ENCODE assay signal across 16 cellular contexts in the genomic region with DNA sequence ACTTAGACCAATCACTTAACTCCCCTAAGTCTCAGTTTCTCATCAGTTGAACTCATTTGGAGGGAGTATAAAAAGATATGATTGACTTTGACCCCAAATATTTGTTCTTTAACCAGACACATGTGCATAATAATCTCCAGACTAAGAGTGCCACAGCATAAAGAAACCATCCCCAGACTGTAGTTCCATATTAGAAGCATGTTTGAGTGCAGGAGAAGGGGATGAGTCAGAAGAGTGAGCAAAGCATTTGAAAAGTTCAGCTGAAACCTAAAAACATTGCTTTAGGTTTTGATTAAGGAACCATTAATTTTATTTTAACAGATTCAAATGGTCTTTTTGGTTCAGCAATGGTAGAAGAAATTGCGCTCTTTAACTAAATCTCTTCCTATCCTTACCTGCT.
DNase-seq lines count a peak whose midpoint lies in the region; ATAC-seq, FAIRE-seq and TF ChIP-seq lines count a peak whose summit lies in the region.
"Had no signal": no experiment of that assay in that cellular context is flagged by ENCODE, and none has a peak within 500 bp of the region (broad histone marks: within the 10 kb centered on the region; RNA-seq: fewer than 3 reads in every experiment).

No MANE protein-coding gene starts in this region.

- H3K23ac ChIP-seq in trophoblast cell (ENCODE audit: low read length), result no peak overlapping the region

- no peak overlapping the region for H2BK120ac ChIP-seq in trophoblast cell (ENCODE audit: insufficient read depth, low read length, poor library complexity)

- DNase-seq in AG10803 (ENCODE audit: low read depth) (peak; percentile 38), HFFc6 (no peak), GM12878 (ENCODE audit: low read depth, low spot score) (no peak), foreskin keratinocyte (no peak), DMS153 treated with DMSO at 0.1 percent for 48 hours (lab: John Stamatoyannopoulos, UW; ENCODE audit: unreplicated experiment) (no peak), DMS79 treated with DMSO at 0.1 percent for 48 hours (lab: John Stamatoyannopoulos, UW) (no peak), trophoblast cell (no peak)
- DNase-seq in stimulated activated effector memory CD8-positive, alpha-beta T cell treated with anti-CD3 and anti-CD28 coated beads, Interleukin-12 subunit alpha, Interleukin-12 subunit beta, amount 100 ng/mL, for 72 hours (ENCODE audit: low spot score in 2 of 2), result no peak
- DNase-seq: DMS 273 treated with DMSO at 0.1 percent for 48 hours; NCI-H187 treated with DMSO at 0.1 percent for 48 hours; NK-92 treated with Interleukin-12 subunit alpha and Interleukin-12 subunit beta, amount 100 ng/mL, for 24 hours; SHP77 treated with DMSO at 0.1 percent for 48 hours had no signal

- H4K91ac ChIP-seq in trophoblast cell (ENCODE audit: low read depth, low read length), result no peak overlapping the region

- H3K14ac ChIP-seq in trophoblast cell (ENCODE audit: low read length), result no peak overlapping the region

- no peak overlapping the region for H2BK12ac ChIP-seq in trophoblast cell (ENCODE audit: low read length)

- no peak overlapping the region for H2AK5ac ChIP-seq in trophoblast cell (ENCODE audit: low read length)

- H3K9me3 ChIP-seq in GM12878 (replicated peaks; ENCODE audit: control insufficient read depth, insufficient read depth, low read length) (no peaks in the 10 kb centered on the region), trophoblast cell (ENCODE audit: insufficient read depth, low read depth, low read length) (no peaks in the 10 kb centered on the region)
- H3K9me3 ChIP-seq: HAP-1 had no signal

- H3K36me3 ChIP-seq in GM12878 (ENCODE audit: control insufficient read depth in 2 of 2, insufficient read depth in 2 of 2, low read length in 1 of 2), result no peaks in the 10 kb centered on the region
- no peaks in the 10 kb centered on the region for H3K36me3 ChIP-seq in trophoblast cell (ENCODE audit: control insufficient read depth in 1 of 2, insufficient read depth in 2 of 2, low read length in 2 of 2)
- H3K36me3 ChIP-seq: HAP-1 had no signal

- RAD21 ChIA-PET in GM12878 (lab: Charles Lee; ENCODE audit: unreplicated experiment), result no interaction called here

- no peak for TF ChIP-seq RAD21 in GM12878 (IDR thresholded peaks at IDR 0.05; ENCODE audit: insufficient read depth, low read depth, low read length)

- no peak overlapping the region for H4K12ac ChIP-seq in trophoblast cell (ENCODE audit: low read depth, low read length)

- H2BK5ac ChIP-seq in trophoblast cell (ENCODE audit: low read depth, low read length, poor library complexity), result no peak overlapping the region

- SMC1A ChIA-PET in GM12878 (lab: Charles Lee; ENCODE audit: uncharacterized antibody, unreplicated experiment), result no interaction called here

- H3K36me3 Mint-ChIP-seq in HFFc6 (ENCODE audit: low read depth), result peaks cover 2% of the 10 kb centered on the region; the same call in 1 of the 2 replicates
- H3K36me3 Mint-ChIP-seq in stimulated activated effector memory CD8-positive, alpha-beta T cell treated with anti-CD3 and anti-CD28 coated beads, Interleukin-12 subunit alpha, Interleukin-12 subunit beta, amount 100 ng/mL, for 72 hours, result no peaks in the 10 kb centered on the region

- no peak overlapping the region for H3K4ac ChIP-seq in trophoblast cell (ENCODE audit: low read depth, low read length)

- H3K4me3 ChIP-seq in AG10803 (ENCODE audit: low read length) (no peak overlapping the region), GM12878 (no peak overlapping the region), trophoblast cell (ENCODE audit: low read depth, low read length) (no peak overlapping the region)
- H3K4me3 ChIP-seq: HAP-1 had no signal

- intact Hi-C loops in GM12878 (cut with micrococcal nuclease; ENCODE audit: unreplicated experiment), result no loop called here

- no peak for TF ChIP-seq EP300 in GM12878 (IDR thresholded peaks at IDR 0.05; ENCODE audit: borderline replicate concordance in 1 of 2, control insufficient read depth in 1 of 2, low read depth in 2 of 2, low read length in 2 of 2)

- H3K9ac ChIP-seq in GM12878 (ENCODE audit: control insufficient read depth, insufficient read depth, low read length) (no peak overlapping the region), trophoblast cell (ENCODE audit: low read length) (no peak overlapping the region)

- no peak overlapping the region for H3K27ac ChIP-seq in GM12878 (ENCODE audit: control insufficient read depth, insufficient read depth)
- no peak overlapping the region for H3K27ac ChIP-seq in foreskin keratinocyte
- no peak overlapping the region for H3K27ac ChIP-seq in trophoblast cell (ENCODE audit: low read depth, low read length)
- H3K27ac ChIP-seq: C4-2B, HL-60 had no signal

- WGBS in GM12878 (ENCODE audit: insufficient coverage, insufficient replicate concordance, low lambda C conversion rate, missing lambda C conversion rate), result 78% methylated on average over 1 of the region's 1 CpG
- WGBS in trophoblast cell (ENCODE audit: extremely low coverage, insufficient coverage, insufficient read length), result no CpG with 5 or more reads among the region's 1 CpG

- ATAC-seq in GM12878 (no peak), foreskin keratinocyte (peak; percentile 44)
- no peak for ATAC-seq in stimulated activated effector memory CD8-positive, alpha-beta T cell treated with anti-CD3 and anti-CD28 coated beads, Interleukin-12 subunit alpha, Interleukin-12 subunit beta, amount 100 ng/mL, for 72 hours

- no peak for TF ChIP-seq CTCF in AG10803 (conservative IDR thresholded peaks at IDR 0.05; ENCODE audit: low read length)
- TF ChIP-seq CTCF in HFFc6 (IDR thresholded peaks at IDR 0.05), result no peak
- TF ChIP-seq CTCF in GM12878 (IDR thresholded peaks at IDR 0.05 in 2 of 3, conservative IDR thresholded peaks at IDR 0.05 in 1 of 3; ENCODE audit: control insufficient read depth in 2 of 3, extremely low read depth in 1 of 3, insufficient read depth in 1 of 3, low read depth in 3 of 3, low read length in 3 of 3), result no peak
- no peak for TF ChIP-seq CTCF in foreskin keratinocyte (conservative IDR thresholded peaks at IDR 0.05)

- H3K9me3 Mint-ChIP-seq in HFFc6, result no peaks in the 10 kb centered on the region
- peaks cover 2% of the 10 kb centered on the region for H3K9me3 Mint-ChIP-seq in stimulated activated effector memory CD8-positive, alpha-beta T cell treated with anti-CD3 and anti-CD28 coated beads, Interleukin-12 subunit alpha, Interleukin-12 subunit beta, amount 100 ng/mL, for 72 hours

- BruUV-seq in GM12878 (replicated peaks; lab: Mats Ljungman, UMichigan), result no TSS peak

- peak; percentile 23 for FAIRE-seq in GM12878 (lab: Jason Lieb, UNC)
- FAIRE-seq: HTR-8/SVneo had no signal

- POLR2A ChIA-PET in GM12878 (lab: Charles Lee), result no interaction called here

- 0 out of 2 replicates have a peak, but pooled peaks cover 2% of the 10 kb centered on the region for H3K27me3 Mint-ChIP-seq in HFFc6 (ENCODE audit: insufficient read depth)

- H2AFZ ChIP-seq in GM12878 (ENCODE audit: control insufficient read depth, low read depth, low read length) (no peak overlapping the region), trophoblast cell (ENCODE audit: insufficient read depth, low read length, poor library complexity) (no peak overlapping the region)

- H3K79me1 ChIP-seq in trophoblast cell (ENCODE audit: low read length), result no peaks in the 10 kb centered on the region

- no peak overlapping the region for H3K4me3 Mint-ChIP-seq in HFFc6
- no peak overlapping the region for H3K4me3 Mint-ChIP-seq in stimulated activated effector memory CD8-positive, alpha-beta T cell treated with anti-CD3 and anti-CD28 coated beads, Interleukin-12 subunit alpha, Interleukin-12 subunit beta, amount 100 ng/mL, for 72 hours

- peak overlapping the region; percentile 27; the same call in 1 of the 2 replicates for H3K27ac Mint-ChIP-seq in HFFc6
- H3K27ac Mint-ChIP-seq in stimulated activated effector memory CD8-positive, alpha-beta T cell treated with anti-CD3 and anti-CD28 coated beads, Interleukin-12 subunit alpha, Interleukin-12 subunit beta, amount 100 ng/mL, for 72 hours, result no peak overlapping the region

- H3K4me1 ChIP-seq in GM12878 (ENCODE audit: control insufficient read depth, insufficient read depth, low read length) (no peaks in the 10 kb centered on the region), foreskin keratinocyte (no peaks in the 10 kb centered on the region), trophoblast cell (ENCODE audit: control insufficient read depth in 1 of 2, insufficient read depth in 2 of 2, low read length in 2 of 2) (no peaks in the 10 kb centered on the region)
- H3K4me1 ChIP-seq: HAP-1 had no signal

- H3K27me3 ChIP-seq in GM12878 (replicated peaks in 1 of 2; ENCODE audit: control insufficient read depth in 2 of 2, insufficient read depth in 2 of 2, low read length in 1 of 2) (peaks cover 0 to 4% of the 10 kb centered on the region in 2 experiments; a peak in 2 of 4 replicates), foreskin keratinocyte (peaks cover 6% of the 10 kb centered on the region), trophoblast cell (ENCODE audit: insufficient read depth, low read length) (no peaks in the 10 kb centered on the region)

- CTCF ChIA-PET in GM12878 (lab: Yijun Ruan, JAX), result no interaction called here

- H3K18ac ChIP-seq in trophoblast cell (ENCODE audit: low read length), result no peak overlapping the region

- in situ Hi-C loops in GM12878 (cut with MboI), result loop anchor here (5.0 kb wide), 1 partner anchor 353 kb away; no protein-coding TSS in a partner anchor

- no peak overlapping the region for H4K8ac ChIP-seq in trophoblast cell (ENCODE audit: low read depth, low read length)

- H3K79me2 ChIP-seq in GM12878 (ENCODE audit: control insufficient read depth, insufficient read depth, low read length) (no peaks in the 10 kb centered on the region), trophoblast cell (ENCODE audit: control insufficient read depth, insufficient read depth, low read length, poor library complexity) (no peaks in the 10 kb centered on the region)

- H3K4me1 Mint-ChIP-seq in HFFc6 (ENCODE audit: low read depth), result peaks cover 14% of the 10 kb centered on the region
- no peaks in the 10 kb centered on the region for H3K4me1 Mint-ChIP-seq in stimulated activated effector memory CD8-positive, alpha-beta T cell treated with anti-CD3 and anti-CD28 coated beads, Interleukin-12 subunit alpha, Interleukin-12 subunit beta, amount 100 ng/mL, for 72 hours

- H4K20me1 ChIP-seq in GM12878 (ENCODE audit: control insufficient read depth, insufficient read depth), result no peaks in the 10 kb centered on the region

- TF ChIP-seq POLR2A in GM12878 (IDR thresholded peaks at IDR 0.05; ENCODE audit: low read depth, low read length), result no peak

- H3K4me2 ChIP-seq in GM12878 (ENCODE audit: control insufficient read depth, insufficient read depth) (no peak overlapping the region), trophoblast cell (ENCODE audit: low read length) (no peak overlapping the region)
